14 cellular contexts compared by ENCODE assay signal in genomic region chr6:165511807-165512206, GRCh38.
DNase-seq lines count a peak whose midpoint lies in the region; ATAC-seq and TF ChIP-seq lines count a peak whose summit lies in the region.
"Had no signal": no experiment of that assay in that cellular context is flagged by ENCODE, and none has a peak within 500 bp of the region (broad histone marks: within the 10 kb centered on the region; RNA-seq: fewer than 3 reads in every experiment).

No MANE protein-coding gene starts in this region.

- no peaks in the 10 kb centered on the region for H3K27me3 ChIP-seq in SK-N-SH (ENCODE audit: insufficient read depth)
- H3K27me3 ChIP-seq: tibial artery had no signal

- CTCF ChIA-PET in SK-N-SH (lab: Yijun Ruan, JAX) = no interaction called here

- DNase-seq in SK-N-SH (no peak), UCSD-AML1 (lab: John Stamatoyannopoulos, UW; ENCODE audit: unreplicated experiment) (no peak), NCI-H524 treated with DMSO at 0.1 percent for 48 hours (lab: John Stamatoyannopoulos, UW) (no peak), NCI-H2196 (lab: John Stamatoyannopoulos, UW; ENCODE audit: unreplicated experiment) (no peak)
- DNase-seq: HCEC 1CT, NCI-H524, retina, SIG-M5, tibial artery had no signal

- H3K27ac ChIP-seq in SK-N-SH (ENCODE audit: low read depth in 2 of 2, low read length in 1 of 2) = no peak overlapping the region
- H3K27ac ChIP-seq: tibial artery had no signal

- no peak for TF ChIP-seq CTCF in SK-N-SH (IDR thresholded peaks at IDR 0.05)

- H3K4me1 ChIP-seq in SK-N-SH (ENCODE audit: control insufficient read depth in 1 of 2, insufficient read depth in 2 of 2, low read depth in 1 of 2, low read length in 1 of 2) = no peaks in the 10 kb centered on the region; a peak in 1 of 4 replicates
- H3K4me1 ChIP-seq: tibial artery had no signal

- no peak for TF ChIP-seq EP300 in SK-N-SH (IDR thresholded peaks at IDR 0.05; ENCODE audit: borderline replicate concordance in 1 of 2, low read depth in 1 of 2, low read length in 1 of 2)

- no peak for TF ChIP-seq RAD21 in SK-N-SH (IDR thresholded peaks at IDR 0.05; ENCODE audit: low read length)

- no peak overlapping the region for H2AFZ ChIP-seq in SK-N-SH (ENCODE audit: low read depth)

- POLR2A ChIA-PET in SK-N-SH (lab: Yijun Ruan, JAX) = no interaction called here

- H3K79me2 ChIP-seq in SK-N-SH (ENCODE audit: insufficient read depth) = no peaks in the 10 kb centered on the region

- no peaks in the 10 kb centered on the region for H4K20me1 ChIP-seq in SK-N-SH (ENCODE audit: insufficient read depth)

- ATAC-seq in GM18858 (IDR thresholded peaks at IDR 0.05; ENCODE audit: unreplicated experiment) (peak; percentile 96), GM21367 (IDR thresholded peaks at IDR 0.05; ENCODE audit: unreplicated experiment) (peak; percentile 93), HG02973 (IDR thresholded peaks at IDR 0.05; ENCODE audit: unreplicated experiment) (peak; percentile 99), HG03571 (IDR thresholded peaks at IDR 0.05; ENCODE audit: unreplicated experiment) (peak; percentile 73)
- ATAC-seq: WTC11 had no signal

- H3K36me3 ChIP-seq in SK-N-SH (replicated peaks in 1 of 2; ENCODE audit: control insufficient read depth in 1 of 2, insufficient read depth in 2 of 2, low read length in 1 of 2) = no peaks in the 10 kb centered on the region
- H3K36me3 ChIP-seq: tibial artery had no signal

- H3K9ac ChIP-seq in SK-N-SH = no peak overlapping the region

- H3K4me3 ChIP-seq in SK-N-SH (ENCODE audit: low read depth in 2 of 2, low read length in 1 of 2) = no peak overlapping the region
- H3K4me3 ChIP-seq: tibial artery had no signal

- no peaks in the 10 kb centered on the region for H3F3A ChIP-seq in SK-N-SH (replicated peaks; ENCODE audit: insufficient read depth)

- H3K9me3 ChIP-seq in SK-N-SH = no peaks in the 10 kb centered on the region
- H3K9me3 ChIP-seq: tibial artery had no signal

- no peaks in the 10 kb centered on the region for H3K9me2 ChIP-seq in SK-N-SH

- H3K4me2 ChIP-seq in SK-N-SH = no peak overlapping the region

TF ChIP-seq in SK-N-SH, 30 proteins besides CTCF, POLR2A, EP300 and RAD21:
- TF ChIP-seq FOSL2 (IDR thresholded peaks at IDR 0.05; ENCODE audit: borderline replicate concordance, low read depth) = no peak
- TF ChIP-seq, protein P1, sequence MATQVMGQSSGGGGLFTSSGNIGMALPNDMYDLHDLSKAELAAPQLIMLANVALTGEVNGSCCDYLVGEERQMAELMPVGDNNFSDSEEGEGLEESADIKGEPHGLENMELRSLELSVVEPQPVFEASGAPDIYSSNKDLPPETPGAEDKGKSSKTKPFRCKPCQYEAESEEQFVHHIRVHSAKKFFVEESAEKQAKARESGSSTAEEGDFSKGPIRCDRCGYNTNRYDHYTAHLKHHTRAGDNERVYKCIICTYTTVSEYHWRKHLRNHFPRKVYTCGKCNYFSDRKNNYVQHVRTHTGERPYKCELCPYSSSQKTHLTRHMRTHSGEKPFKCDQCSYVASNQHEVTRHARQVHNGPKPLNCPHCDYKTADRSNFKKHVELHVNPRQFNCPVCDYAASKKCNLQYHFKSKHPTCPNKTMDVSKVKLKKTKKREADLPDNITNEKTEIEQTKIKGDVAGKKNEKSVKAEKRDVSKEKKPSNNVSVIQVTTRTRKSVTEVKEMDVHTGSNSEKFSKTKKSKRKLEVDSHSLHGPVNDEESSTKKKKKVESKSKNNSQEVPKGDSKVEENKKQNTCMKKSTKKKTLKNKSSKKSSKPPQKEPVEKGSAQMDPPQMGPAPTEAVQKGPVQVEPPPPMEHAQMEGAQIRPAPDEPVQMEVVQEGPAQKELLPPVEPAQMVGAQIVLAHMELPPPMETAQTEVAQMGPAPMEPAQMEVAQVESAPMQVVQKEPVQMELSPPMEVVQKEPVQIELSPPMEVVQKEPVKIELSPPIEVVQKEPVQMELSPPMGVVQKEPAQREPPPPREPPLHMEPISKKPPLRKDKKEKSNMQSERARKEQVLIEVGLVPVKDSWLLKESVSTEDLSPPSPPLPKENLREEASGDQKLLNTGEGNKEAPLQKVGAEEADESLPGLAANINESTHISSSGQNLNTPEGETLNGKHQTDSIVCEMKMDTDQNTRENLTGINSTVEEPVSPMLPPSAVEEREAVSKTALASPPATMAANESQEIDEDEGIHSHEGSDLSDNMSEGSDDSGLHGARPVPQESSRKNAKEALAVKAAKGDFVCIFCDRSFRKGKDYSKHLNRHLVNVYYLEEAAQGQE (IDR thresholded peaks at IDR 0.05; ENCODE audit: low read depth, low read length) = no peak
